8 cellular contexts compared by ENCODE assay signal in the genomic region with DNA sequence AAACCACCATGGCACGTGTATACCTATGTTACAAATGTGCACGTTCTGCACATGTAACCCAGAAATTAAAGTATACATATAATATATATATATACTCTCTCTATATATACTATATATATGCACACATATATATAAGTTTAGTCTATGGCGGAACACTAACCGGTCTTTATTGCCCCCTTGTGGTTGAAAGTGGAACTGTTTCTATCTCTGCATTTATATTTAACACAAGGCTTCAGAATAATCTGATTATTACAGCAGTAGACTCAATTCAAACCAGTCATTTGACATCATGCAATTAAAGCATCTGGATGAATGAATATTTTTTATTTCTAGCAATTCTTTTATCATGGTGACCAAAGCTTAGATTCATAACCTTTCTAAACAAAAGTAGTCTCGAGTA. TPM values are rescaled to one million over a fixed set of nuclear protein-coding genes. Genes with fewer than 3 reads are reported as not detected.
DNase-seq lines count a peak whose midpoint lies in the region; TF ChIP-seq lines count a peak whose summit lies in the region.

No MANE protein-coding gene starts in this region.

- peak; percentile 58 for TF ChIP-seq CTCF in AG10803 (conservative IDR thresholded peaks at IDR 0.05; ENCODE audit: low read length)
- peak; percentile 45 for TF ChIP-seq CTCF in GM10266 (IDR thresholded peaks at IDR 0.05; ENCODE audit: control insufficient read depth, insufficient read depth, low read depth, missing control alignments)
- peak; percentile 52 for TF ChIP-seq CTCF in Loucy (conservative IDR thresholded peaks at IDR 0.05; ENCODE audit: low read length)
- TF ChIP-seq CTCF in fibroblast of mammary gland (conservative IDR thresholded peaks at IDR 0.05; ENCODE audit: control insufficient read depth, insufficient read depth, low read depth, low read length): peak; percentile 69
- peak; percentile 57 to 81 (median 76) for TF ChIP-seq CTCF in prostate gland (IDR thresholded peaks at IDR 0.05)

- H3K27ac ChIP-seq in prostate gland: no peak overlapping the region

- no peak for TF ChIP-seq POLR2A in prostate gland (IDR thresholded peaks at IDR 0.05)

- H3K9ac ChIP-seq in Loucy (ENCODE audit: low read depth, low read length, poor library complexity, severe bottlenecking): no peak overlapping the region

- no peak overlapping the region for H3K4me2 ChIP-seq in Loucy (ENCODE audit: low read depth, low read length, poor library complexity, severe bottlenecking)

- H3F3A ChIP-seq in Loucy (ENCODE audit: low read depth): no peaks in the 10 kb centered on the region

- H3K9me3 ChIP-seq in Loucy (ENCODE audit: insufficient read depth, low read depth, low read length) (no peaks in the 10 kb centered on the region), prostate gland (no peaks in the 10 kb centered on the region)

- no peak overlapping the region for H3K4me3 ChIP-seq in AG10803 (ENCODE audit: low read length)
- H3K4me3 ChIP-seq in Loucy (ENCODE audit: low read length, poor library complexity, severe bottlenecking): no peak overlapping the region
- no peak overlapping the region for H3K4me3 ChIP-seq in fibroblast of mammary gland (ENCODE audit: control insufficient read depth, low read depth, low read length)
- no peak overlapping the region for H3K4me3 ChIP-seq in prostate gland

- WGBS in prostate gland: 21% methylated on average over 5 of the region's 5 CpGs

- intact Hi-C loops in prostate gland (cut with DNase I): loop anchor here (5.0 kb wide), 2 partner anchors 130 to 285 kb away; partner anchors contain the start of gene MORF4L2
- intact Hi-C loops in posterior cingulate gyrus (cut with DNase I): loop anchor here (2.0 to 5.0 kb wide), 2 partner anchors 129 to 285 kb away; no protein-coding TSS in a partner anchor

- no peak for DNase-seq in AG10803 (ENCODE audit: low read depth)
- DNase-seq in GM10266 (ENCODE audit: extremely low spot score): peak; percentile 5
- peak; percentile 3 for DNase-seq in SKM-1 treated with dmso at 0.1 percent for 144 hours (lab: John Stamatoyannopoulos, UW; ENCODE audit: unreplicated experiment)
- peak; percentile 56 for DNase-seq in fibroblast of mammary gland (ENCODE audit: low read depth)
- DNase-seq in prostate gland (ENCODE audit: low spot score): peak; percentile 33
- DNase-seq in HuH-7 (ENCODE audit: low spot score): no peak
- no peak for DNase-seq in posterior cingulate gyrus

- H3K36me3 ChIP-seq in Loucy (ENCODE audit: insufficient read depth, low read length): no peaks in the 10 kb centered on the region
- H3K36me3 ChIP-seq in prostate gland: no peaks in the 10 kb centered on the region

- H4K20me1 ChIP-seq in Loucy (ENCODE audit: insufficient read depth, low read length, poor library complexity, severe bottlenecking): no peaks in the 10 kb centered on the region

- no peaks in the 10 kb centered on the region for H3K79me2 ChIP-seq in Loucy (ENCODE audit: insufficient read depth, low read length)

- H2AFZ ChIP-seq in Loucy (ENCODE audit: low read length): no peak overlapping the region

- H3K4me1 ChIP-seq in Loucy (ENCODE audit: insufficient read depth, low read length, poor library complexity, severe bottlenecking): no peaks in the 10 kb centered on the region
- H3K4me1 ChIP-seq in prostate gland (replicated peaks): no peaks in the 10 kb centered on the region

- H3K9me2 ChIP-seq in Loucy (replicated peaks; ENCODE audit: low read depth, low read length): no peaks in the 10 kb centered on the region

- H3K27me3 ChIP-seq in Loucy (ENCODE audit: insufficient read depth, low read length, poor library complexity, severe bottlenecking) (no peaks in the 10 kb centered on the region), prostate gland (replicated peaks; ENCODE audit: insufficient read depth) (no peaks in the 10 kb centered on the region)

RNA-seq across cellular contexts. Expression of gene RAB9B, which starts 14.6 kb away (rescaled TPM):
- 1 to 10 TPM; 2.8 to 4.5 TPM for total RNA-seq in prostate gland

RNA-seq across cellular contexts. Expression of gene PLP1, which starts 40.9 kb away (rescaled TPM):
- 10 to 100 TPM in 1 of 2 donors, 1 to 10 TPM in 1; 2.9 to 77.5 TPM for total RNA-seq in prostate gland

Comparison
In these comparisons a context has a peak if more than half of its experiments do, and no peak if none do; other contexts are left out.
1. DNase-seq: peak in GM10266 (single experiment), SKM-1 treated with dmso at 0.1 percent for 144 hours (single experiment), fibroblast of mammary gland (single experiment) and prostate gland (single experiment); none in AG10803 (single experiment), HuH-7 (single experiment) and posterior cingulate gyrus (0 of 10).
2. Peak in every context shown above with its lines, with median percentiles within 50 percentile points of each other: CTCF ChIP-seq.